In the genomic region with DNA sequence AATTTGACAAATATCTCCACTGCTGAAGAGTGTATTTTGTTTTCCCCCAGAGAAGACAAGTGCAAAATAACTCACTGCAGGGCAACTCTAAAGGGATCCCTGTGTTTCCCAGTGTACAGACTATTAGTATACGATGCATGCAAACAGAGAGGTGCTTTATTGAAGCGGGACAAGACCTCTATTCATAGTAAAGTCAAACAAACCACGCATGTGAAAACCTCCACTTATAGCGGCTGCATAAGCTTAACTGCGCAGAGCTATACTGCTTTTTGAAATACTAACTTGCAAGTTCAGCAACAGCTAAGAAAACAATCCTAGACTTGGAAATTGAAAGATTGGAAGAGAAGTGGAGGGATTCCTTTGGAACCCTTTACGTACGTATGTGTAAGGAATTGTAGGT, we compare ENCODE assay signal across 1 cellular context.
TF ChIP-seq lines count a peak whose summit lies in the region.

No MANE protein-coding gene starts in this region.

TF ChIP-seq in HepG2, 621 proteins besides CTCF, POLR2A, EP300 and RAD21:
- TF ChIP-seq, protein P1, sequence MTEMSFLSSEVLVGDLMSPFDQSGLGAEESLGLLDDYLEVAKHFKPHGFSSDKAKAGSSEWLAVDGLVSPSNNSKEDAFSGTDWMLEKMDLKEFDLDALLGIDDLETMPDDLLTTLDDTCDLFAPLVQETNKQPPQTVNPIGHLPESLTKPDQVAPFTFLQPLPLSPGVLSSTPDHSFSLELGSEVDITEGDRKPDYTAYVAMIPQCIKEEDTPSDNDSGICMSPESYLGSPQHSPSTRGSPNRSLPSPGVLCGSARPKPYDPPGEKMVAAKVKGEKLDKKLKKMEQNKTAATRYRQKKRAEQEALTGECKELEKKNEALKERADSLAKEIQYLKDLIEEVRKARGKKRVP (CRISPR knock-in tag; IDR thresholded peaks at IDR 0.05) = 0 out of 4 replicates have a peak, but pooled peaks of 1 of the 2 experiments have one; percentile 13
- no peak for TF ChIP-seq DMAP1 (CRISPR knock-in tag; IDR thresholded peaks at IDR 0.05)
- TF ChIP-seq ZSCAN22 (CRISPR knock-in tag; IDR thresholded peaks at IDR 0.05) = no peak
- no peak for TF ChIP-seq ZNF160 (CRISPR knock-in tag; IDR thresholded peaks at IDR 0.05)
- TF ChIP-seq, protein P2, sequence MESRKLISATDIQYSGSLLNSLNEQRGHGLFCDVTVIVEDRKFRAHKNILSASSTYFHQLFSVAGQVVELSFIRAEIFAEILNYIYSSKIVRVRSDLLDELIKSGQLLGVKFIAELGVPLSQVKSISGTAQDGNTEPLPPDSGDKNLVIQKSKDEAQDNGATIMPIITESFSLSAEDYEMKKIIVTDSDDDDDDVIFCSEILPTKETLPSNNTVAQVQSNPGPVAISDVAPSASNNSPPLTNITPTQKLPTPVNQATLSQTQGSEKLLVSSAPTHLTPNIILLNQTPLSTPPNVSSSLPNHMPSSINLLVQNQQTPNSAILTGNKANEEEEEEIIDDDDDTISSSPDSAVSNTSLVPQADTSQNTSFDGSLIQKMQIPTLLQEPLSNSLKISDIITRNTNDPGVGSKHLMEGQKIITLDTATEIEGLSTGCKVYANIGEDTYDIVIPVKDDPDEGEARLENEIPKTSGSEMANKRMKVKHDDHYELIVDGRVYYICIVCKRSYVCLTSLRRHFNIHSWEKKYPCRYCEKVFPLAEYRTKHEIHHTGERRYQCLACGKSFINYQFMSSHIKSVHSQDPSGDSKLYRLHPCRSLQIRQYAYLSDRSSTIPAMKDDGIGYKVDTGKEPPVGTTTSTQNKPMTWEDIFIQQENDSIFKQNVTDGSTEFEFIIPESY (CRISPR knock-in tag; IDR thresholded peaks at IDR 0.05) = 0 out of 2 replicates have a peak, but pooled peaks have one; percentile 37
